ENCODE assay signal across 20 cellular contexts in genomic region chr2:203750669-203751068, GRCh38. TPM values are rescaled to one million over a fixed set of nuclear protein-coding genes. Genes with fewer than 3 reads are reported as not detected.
DNase-seq lines count a peak whose midpoint lies in the region; ATAC-seq and TF ChIP-seq lines count a peak whose summit lies in the region.
"Had no signal": no experiment of that assay in that cellular context is flagged by ENCODE, and none has a peak within 500 bp of the region (broad histone marks: within the 10 kb centered on the region; RNA-seq: fewer than 3 reads in every experiment).

No MANE protein-coding gene starts in this region.

- peaks cover 54% of the 10 kb centered on the region for H3K36me3 Mint-ChIP-seq in T-helper 1 cell treated with Interleukin-12 subunit alpha and Interleukin-12 subunit beta and Interleukin-4 antibody, amounts not matched to agents 30 μg/mL and 1 μg/mL, for 36 hours (ENCODE audit: low read depth)
- peaks cover 21% of the 10 kb centered on the region for H3K36me3 Mint-ChIP-seq in activated naive CD4-positive, alpha-beta T cell treated with anti-CD3 and anti-CD28 coated beads, Interleukin-2, amount 50 U/mL, for 24 hours
- peaks cover 33% of the 10 kb centered on the region for H3K36me3 Mint-ChIP-seq in activated naive CD8-positive, alpha-beta T cell

- H3K27ac ChIP-seq in mammary epithelial cell (ENCODE audit: insufficient read depth, low read depth, low read length) = no peak overlapping the region
- H3K27ac ChIP-seq: 22Rv1, Peyer's patch had no signal

- no peaks in the 10 kb centered on the region for H3K4me1 ChIP-seq in mammary epithelial cell (ENCODE audit: insufficient read depth, low read length)
- H3K4me1 ChIP-seq: Peyer's patch had no signal

- peaks cover 37% of the 10 kb centered on the region for H3K4me1 Mint-ChIP-seq in T-helper 1 cell treated with Interleukin-12 subunit alpha and Interleukin-12 subunit beta and Interleukin-4 antibody, amounts not matched to agents 30 μg/mL and 1 μg/mL, for 36 hours (ENCODE audit: low read depth)
- peaks cover 74% of the 10 kb centered on the region for H3K4me1 Mint-ChIP-seq in activated naive CD4-positive, alpha-beta T cell treated with anti-CD3 and anti-CD28 coated beads, Interleukin-2, amount 50 U/mL, for 24 hours
- peaks cover 62% of the 10 kb centered on the region for H3K4me1 Mint-ChIP-seq in activated naive CD8-positive, alpha-beta T cell (ENCODE audit: low read depth)

- H3K4me2 ChIP-seq in mammary epithelial cell (ENCODE audit: insufficient read depth, low read depth, low read length) = no peak overlapping the region

- H3K36me3 ChIP-seq in mammary epithelial cell (ENCODE audit: insufficient read depth, low read length) = no peaks in the 10 kb centered on the region
- H3K36me3 ChIP-seq: Peyer's patch had no signal

- H3K79me2 ChIP-seq in mammary epithelial cell (ENCODE audit: insufficient read depth, low read length) = no peaks in the 10 kb centered on the region

- no peaks in the 10 kb centered on the region for H4K20me1 ChIP-seq in mammary epithelial cell (ENCODE audit: insufficient read depth, low read length)

- intact Hi-C loops in mammary epithelial cell (cut with micrococcal nuclease) = no loop called here

- no peak overlapping the region for H2AFZ ChIP-seq in mammary epithelial cell (ENCODE audit: low read depth, low read length)

- no peak overlapping the region for H3K4me3 ChIP-seq in mammary epithelial cell (replicated peaks in 1 of 3; ENCODE audit: insufficient read depth in 1 of 3, low read depth in 2 of 3, low read length in 3 of 3)
- H3K4me3 ChIP-seq: Peyer's patch had no signal

- DNase-seq in T-helper 1 cell = no peak
- no peak for DNase-seq in activated naive CD4-positive, alpha-beta T cell (lab: John Stamatoyannopoulos, UW)
- no peak for DNase-seq in occipital lobe (lab: John Stamatoyannopoulos, UW)
- no peak for DNase-seq in mammary epithelial cell
- DNase-seq: COR-L47, DMS153, H7, Karpas-422, MM.1S, NCI-H1105 treated with DMSO at 0.1 percent for 48 hours, NCI-H187, NCI-H510A treated with DMSO at 0.1 percent for 48 hours, Peyer's patch, SHP77 had no signal

- H3K9me3 Mint-ChIP-seq in T-helper 1 cell treated with Interleukin-12 subunit alpha and Interleukin-12 subunit beta and Interleukin-4 antibody, amounts not matched to agents 30 μg/mL and 1 μg/mL, for 36 hours = peaks cover 17% of the 10 kb centered on the region
- peaks cover 8% of the 10 kb centered on the region for H3K9me3 Mint-ChIP-seq in activated naive CD4-positive, alpha-beta T cell treated with anti-CD3 and anti-CD28 coated beads, Interleukin-2, amount 50 U/mL, for 24 hours
- peaks cover 13% of the 10 kb centered on the region for H3K9me3 Mint-ChIP-seq in activated naive CD8-positive, alpha-beta T cell (ENCODE audit: low read depth)

- H3K27ac Mint-ChIP-seq in T-helper 1 cell treated with Interleukin-12 subunit alpha and Interleukin-12 subunit beta and Interleukin-4 antibody, amounts not matched to agents 30 μg/mL and 1 μg/mL, for 36 hours = peak overlapping the region; percentile 60
- H3K27ac Mint-ChIP-seq in activated naive CD4-positive, alpha-beta T cell treated with anti-CD3 and anti-CD28 coated beads, Interleukin-2, amount 50 U/mL, for 24 hours = peak overlapping the region; percentile 91
- H3K27ac Mint-ChIP-seq in activated naive CD8-positive, alpha-beta T cell = peak overlapping the region; percentile 75

- TF ChIP-seq CTCF in mammary epithelial cell (conservative IDR thresholded peaks at IDR 0.05 in 1 of 2, IDR thresholded peaks at IDR 0.05 in 1 of 2; ENCODE audit: extremely low read depth in 1 of 2, insufficient read depth in 1 of 2, low read depth in 1 of 2, low read length in 2 of 2) = no peak

- no peaks in the 10 kb centered on the region for H3K27me3 ChIP-seq in mammary epithelial cell (ENCODE audit: insufficient read depth, low read length)
- H3K27me3 ChIP-seq: Peyer's patch had no signal

- H3K4me3 Mint-ChIP-seq in T-helper 1 cell treated with Interleukin-12 subunit alpha and Interleukin-12 subunit beta and Interleukin-4 antibody, amounts not matched to agents 30 μg/mL and 1 μg/mL, for 36 hours = peak overlapping the region; percentile 5
- H3K4me3 Mint-ChIP-seq in activated naive CD4-positive, alpha-beta T cell treated with anti-CD3 and anti-CD28 coated beads, Interleukin-2, amount 50 U/mL, for 24 hours = peak overlapping the region; percentile 3
- peak overlapping the region; percentile 11 for H3K4me3 Mint-ChIP-seq in activated naive CD8-positive, alpha-beta T cell

- no peaks in the 10 kb centered on the region for H3K27me3 Mint-ChIP-seq in T-helper 1 cell treated with Interleukin-12 subunit alpha and Interleukin-12 subunit beta and Interleukin-4 antibody, amounts not matched to agents 30 μg/mL and 1 μg/mL, for 36 hours (ENCODE audit: low read depth)
- H3K27me3 Mint-ChIP-seq in activated naive CD4-positive, alpha-beta T cell treated with anti-CD3 and anti-CD28 coated beads, Interleukin-2, amount 50 U/mL, for 24 hours = no peaks in the 10 kb centered on the region
- H3K27me3 Mint-ChIP-seq in activated naive CD8-positive, alpha-beta T cell = no peaks in the 10 kb centered on the region

- dilution Hi-C loops in mammary epithelial cell (cut with HindIII; ENCODE audit: low sequenced_read_pairs) = no loop called here

- 97% methylated on average over 6 of the region's 6 CpGs for WGBS in mammary epithelial cell (ENCODE audit: low coverage, missing lambda C conversion rate)

- no peak for ATAC-seq in GM19035 (IDR thresholded peaks at IDR 0.05; ENCODE audit: unreplicated experiment)

- no peaks in the 10 kb centered on the region for H3K9me3 ChIP-seq in mammary epithelial cell (replicated peaks; ENCODE audit: insufficient read depth, low read length)
- H3K9me3 ChIP-seq: Peyer's patch had no signal

- BruUV-seq in mammary epithelial cell (replicated peaks; lab: Mats Ljungman, UMichigan) = no TSS peak

- CTCF ChIA-PET in mammary epithelial cell (lab: Charles Lee; ENCODE audit: low non-redundant PET) = no interaction called here

- in situ Hi-C loops in mammary epithelial cell (cut with MboI; ENCODE audit: low sequenced_read_pairs in 2 of 2) = no loop called here

- H3K9ac ChIP-seq in mammary epithelial cell (ENCODE audit: insufficient read depth, low read length) = no peak overlapping the region

RNA-seq across cellular contexts. Expression of gene CD28, which starts 44.2 kb away (rescaled TPM):
- total RNA-seq in occipital lobe (0.78 TPM), mammary epithelial cell (not detected)
- polyA plus RNA-seq in mammary epithelial cell = not detected
- not detected for polyA minus RNA-seq in mammary epithelial cell
- total RNA-seq: H7 had no signal
- polyA plus RNA-seq: BJ had no signal
